Comparison of ENCODE assay signal across 1 cellular context in genomic region chr1:155139895-155140629, GRCh38.
TF ChIP-seq lines count a peak whose summit lies in the region.

DPM3 (minus strand) TSS chr1:155140531; CDS start chr1:155140240, 291 bp downstream.

TF ChIP-seq in K562, 482 proteins besides CTCF, POLR2A, EP300 and RAD21 (continued from another document and continues in another):
- TF ChIP-seq REST (CRISPR knock-in tag; IDR thresholded peaks at IDR 0.05; ENCODE audit: low read depth), result 0 out of 2 replicates have a peak, but pooled peaks have one; percentile 61
- no peak for TF ChIP-seq RFX1 (IDR thresholded peaks at IDR 0.05)
- TF ChIP-seq ZNF175 (CRISPR knock-in tag; IDR thresholded peaks at IDR 0.05; ENCODE audit: low read depth), result no peak
- TF ChIP-seq IRF1 (CRISPR knock-in tag; IDR thresholded peaks at IDR 0.05; ENCODE audit: borderline replicate concordance), result no peak
- no peak for TF ChIP-seq FOXJ2 (tag; IDR thresholded peaks at IDR 0.05)
- TF ChIP-seq ZNF280B (CRISPR knock-in tag; IDR thresholded peaks at IDR 0.05), result no peak
- TF ChIP-seq ZC3H4 (CRISPR knock-in tag; IDR thresholded peaks at IDR 0.05; ENCODE audit: borderline replicate concordance), result peak; percentile 12; the same call in 1 of the 2 replicates
- TF ChIP-seq THRA (IDR thresholded peaks at IDR 0.05), result no peak
- TF ChIP-seq KLF6 (CRISPR knock-in tag; IDR thresholded peaks at IDR 0.05; ENCODE audit: borderline replicate concordance), result 0 out of 2 replicates have a peak, but pooled peaks have one; percentile 7
- TF ChIP-seq FOXA3 (CRISPR knock-in tag; conservative IDR thresholded peaks at IDR 0.05 in 1 of 2, IDR thresholded peaks at IDR 0.05 in 1 of 2), result no peak
- TF ChIP-seq CBFA2T2 (conservative IDR thresholded peaks at IDR 0.05), result no peak
- TF ChIP-seq TCF15 (CRISPR knock-in tag; IDR thresholded peaks at IDR 0.05), result no peak
- TF ChIP-seq RBFOX2 (IDR thresholded peaks at IDR 0.05; ENCODE audit: low read depth, low read length), result peak; percentile 82
- peak; percentile 84 for TF ChIP-seq PKNOX1 (IDR thresholded peaks at IDR 0.05)
- no peak for TF ChIP-seq ILK (tag; IDR thresholded peaks at IDR 0.05; ENCODE audit: borderline replicate concordance, low read depth)
- TF ChIP-seq ZBTB5 (IDR thresholded peaks at IDR 0.05), result no peak
- TF ChIP-seq BRD9 (IDR thresholded peaks at IDR 0.05; ENCODE audit: low read depth, partially characterized antibody), result no peak
- TF ChIP-seq FOXM1 (IDR thresholded peaks at IDR 0.05; ENCODE audit: low read depth), result no peak
- TF ChIP-seq FOXM1 (CRISPR knock-in tag; IDR thresholded peaks at IDR 0.05; ENCODE audit: low read depth), result no peak
- peak; percentile 81 for TF ChIP-seq POLR2G (IDR thresholded peaks at IDR 0.05; ENCODE audit: low read depth, low read length)
- no peak for TF ChIP-seq MITF (IDR thresholded peaks at IDR 0.05)
- TF ChIP-seq CBX1 (IDR thresholded peaks at IDR 0.05; ENCODE audit: low read depth), result no peak
- no peak for TF ChIP-seq BMI1 (IDR thresholded peaks at IDR 0.05; ENCODE audit: low read length)
- peak; percentile 76 for TF ChIP-seq EP400 (IDR thresholded peaks at IDR 0.05)
- TF ChIP-seq ZNF507 (tag; conservative IDR thresholded peaks at IDR 0.05), result no peak
- peak; percentile 65 for TF ChIP-seq HMGN3 (IDR thresholded peaks at IDR 0.05; ENCODE audit: borderline replicate concordance, extremely low read depth, insufficient read length, low read depth, low read length)
- TF ChIP-seq ZFP91 (CRISPR knock-in tag; IDR thresholded peaks at IDR 0.05), result no peak
- peak; percentile 50; the same call in 1 of the 2 replicates for TF ChIP-seq LCOR (CRISPR knock-in tag; IDR thresholded peaks at IDR 0.05)
- TF ChIP-seq ZBTB43 (CRISPR knock-in tag; IDR thresholded peaks at IDR 0.05), result no peak; the same call in 1 of the 2 replicates
- TF ChIP-seq SFPQ (IDR thresholded peaks at IDR 0.05; ENCODE audit: low read depth, low read length), result no peak
- TF ChIP-seq BCLAF1 (IDR thresholded peaks at IDR 0.05; ENCODE audit: borderline replicate concordance in 1 of 2, control insufficient read depth in 1 of 2, low read depth in 2 of 2, low read length in 1 of 2), result peak in 1 of 2 experiments; percentile 97; a peak in 2 of 4 replicates
